Comparison of ENCODE assay signal across 33 cellular contexts in the genomic region with DNA sequence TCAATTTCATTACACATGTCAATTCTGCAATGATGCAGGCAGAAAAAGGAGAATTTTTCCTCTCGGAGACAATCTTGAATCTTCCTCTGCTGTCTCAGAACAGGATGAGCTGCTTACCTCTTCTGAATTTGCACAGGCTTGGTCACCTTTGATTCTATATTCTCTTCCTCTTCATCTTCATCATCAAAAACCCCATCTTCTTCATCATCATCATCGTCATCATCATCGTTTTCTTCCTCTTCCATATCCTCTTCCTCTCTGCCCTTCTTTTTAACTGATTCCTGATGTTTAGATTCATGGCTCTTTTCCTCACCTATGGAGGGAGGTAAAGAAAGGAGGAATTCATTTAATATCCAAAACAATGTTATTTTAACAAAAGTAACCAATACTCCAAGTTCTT. TPM values are rescaled to one million over a fixed set of nuclear protein-coding genes. Genes with fewer than 3 reads are reported as not detected.
"Had no signal": no experiment of that assay in that cellular context is flagged by ENCODE, and none has a peak within 500 bp of the region (broad histone marks: within the 10 kb centered on the region; RNA-seq: fewer than 3 reads in every experiment).

No MANE protein-coding gene starts in this region.

- H3K9ac ChIP-seq: neural progenitor cell, parathyroid adenoma had no signal

- FAIRE-seq: urothelium cell line had no signal

- H3K9me3 Mint-ChIP-seq: natural killer cell; nephron; neural progenitor cell; stimulated activated memory B cell treated with anti-CD40 and anti-IgM and Interleukin-4, amounts not matched to agents 10 μg/mL and 1 μg/mL and 100 μg/mL, for 72 hours; stimulated activated naive CD8-positive, alpha-beta T cell treated with anti-CD3 and anti-CD28 coated beads, Interleukin-15, amount 100 ng/mL, for 72 hours had no signal

- H3K79me2 ChIP-seq: parathyroid adenoma had no signal

- H3K27ac Mint-ChIP-seq: natural killer cell; nephron; neural progenitor cell; progenitor cell of endocrine pancreas; stimulated activated memory B cell treated with anti-CD40 and anti-IgM and Interleukin-4, amounts not matched to agents 10 μg/mL and 1 μg/mL and 100 μg/mL, for 72 hours had no signal

- H3K4me1 Mint-ChIP-seq: neural progenitor cell; stimulated activated memory B cell treated with anti-CD40 and anti-IgM and Interleukin-4, amounts not matched to agents 10 μg/mL and 1 μg/mL and 100 μg/mL, for 72 hours had no signal

- H3K4me3 Mint-ChIP-seq: natural killer cell; nephron; neural progenitor cell; stimulated activated memory B cell treated with anti-CD40 and anti-IgM and Interleukin-4, amounts not matched to agents 10 μg/mL and 1 μg/mL and 100 μg/mL, for 72 hours; stimulated activated naive CD8-positive, alpha-beta T cell treated with anti-CD3 and anti-CD28 coated beads, Interleukin-15, amount 100 ng/mL, for 72 hours had no signal

- H3K4me2 ChIP-seq: neural progenitor cell, smooth muscle cell had no signal

- DNase-seq: natural killer cell; occipital lobe; ovary; posterior cingulate gyrus; psoas muscle; right cardiac atrium; spleen; stimulated activated CD4-positive, alpha-beta T cell treated with anti-CD3 and anti-CD28 coated beads, Interleukin-12 subunit alpha, Interleukin-12 subunit beta, amount 100 ng/mL, for 4 hours; stimulated activated CD4-positive, alpha-beta T cell treated with anti-CD3 and anti-CD28 coated beads, Interleukin-1b, Interleukin-23, amount 100 ng/mL, for 48 hours; stimulated activated CD4-positive, alpha-beta T cell treated with anti-CD3 and anti-CD28 coated beads, Interleukin-4, amount 100 ng/mL, for 1 hour; stimulated activated CD4-positive, alpha-beta T cell treated with anti-CD3 and anti-CD28 coated beads, Interleukin-4, amount 100 ng/mL, for 4 hours; stimulated activated CD8-positive, alpha-beta memory T cell treated with anti-CD3 and anti-CD28 coated beads, Interleukin-4, amount 100 ng/mL, for 48 hours; stimulated activated naive CD4-positive, alpha-beta T cell; stimulated activated naive CD8-positive, alpha-beta T cell treated with anti-CD3 and anti-CD28 coated beads, Interleukin-15, amount 100 ng/mL, for 72 hours; stimulated activated naive CD8-positive, alpha-beta T cell treated with anti-CD3 and anti-CD28 coated beads, Interleukin-15, Interleukin-2, amounts not matched to agents 100 U/mL and 50 U/mL, for 24 hours; substantia nigra; testis; tibial artery; transverse colon; upper lobe of left lung had no signal

- H3K27ac ChIP-seq: neural progenitor cell, ovary, parathyroid adenoma, psoas muscle, skin epidermis, spleen, suprapubic skin, testis, tibial artery, transverse colon, upper lobe of left lung, vagina had no signal

- ATAC-seq: natural killer cell; psoas muscle; right cardiac atrium; sciatic nerve; stimulated activated memory B cell treated with anti-CD40 and anti-IgM and Interleukin-4, amounts not matched to agents 10 μg/mL and 1 μg/mL and 100 μg/mL, for 72 hours; stimulated activated naive CD8-positive, alpha-beta T cell treated with anti-CD3 and anti-CD28 coated beads, Interleukin-15, amount 100 ng/mL, for 72 hours; stimulated activated naive CD8-positive, alpha-beta T cell treated with anti-CD3 and anti-CD28 coated beads, Interleukin-15, Interleukin-2, amounts not matched to agents 100 U/mL and 50 U/mL, for 24 hours had no signal

- H3K27me3 Mint-ChIP-seq: progenitor cell of endocrine pancreas; stimulated activated memory B cell treated with anti-CD40 and anti-IgM and Interleukin-4, amounts not matched to agents 10 μg/mL and 1 μg/mL and 100 μg/mL, for 72 hours; stimulated activated naive CD8-positive, alpha-beta T cell treated with anti-CD3 and anti-CD28 coated beads, Interleukin-15, amount 100 ng/mL, for 72 hours had no signal

- H2AFZ ChIP-seq: neural progenitor cell, parathyroid adenoma had no signal

- H3K4me3 ChIP-seq: neural progenitor cell, ovary, psoas muscle, skin epidermis, smooth muscle cell, spleen, suprapubic skin, testis, tibial artery, transverse colon, upper lobe of left lung, vagina had no signal

- H3K27me3 ChIP-seq: neural progenitor cell, ovary, spleen, suprapubic skin, testis, tibial artery, transverse colon, upper lobe of left lung, vagina had no signal

- H3K4me1 ChIP-seq: neural progenitor cell, parathyroid adenoma, suprapubic skin, testis, tibial artery, transverse colon, vagina had no signal

- H3K9me3 ChIP-seq: ovary, psoas muscle, spleen, suprapubic skin, testis, tibial artery, transverse colon, upper lobe of left lung, vagina had no signal

RNA-seq across cellular contexts. Expression of a gene that starts 25.8 kb away (rescaled TPM):
- total RNA-seq: osteoblast, renal cortical epithelial cell had no signal
